ENCODE assay signal across 1 cellular context in genomic region chr2:231708050-231708772, GRCh38.
TF ChIP-seq lines count a peak whose summit lies in the region.

A gene with protein sequence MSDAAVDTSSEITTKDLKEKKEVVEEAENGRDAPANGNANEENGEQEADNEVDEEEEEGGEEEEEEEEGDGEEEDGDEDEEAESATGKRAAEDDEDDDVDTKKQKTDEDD (plus strand): TSS chr2:231708525. CDS start chr2:231708707, 182 bp downstream.

TF ChIP-seq in HepG2, 621 proteins besides CTCF, POLR2A, EP300 and RAD21 (continued from another document and continues in another):
- TF ChIP-seq, protein P1, sequence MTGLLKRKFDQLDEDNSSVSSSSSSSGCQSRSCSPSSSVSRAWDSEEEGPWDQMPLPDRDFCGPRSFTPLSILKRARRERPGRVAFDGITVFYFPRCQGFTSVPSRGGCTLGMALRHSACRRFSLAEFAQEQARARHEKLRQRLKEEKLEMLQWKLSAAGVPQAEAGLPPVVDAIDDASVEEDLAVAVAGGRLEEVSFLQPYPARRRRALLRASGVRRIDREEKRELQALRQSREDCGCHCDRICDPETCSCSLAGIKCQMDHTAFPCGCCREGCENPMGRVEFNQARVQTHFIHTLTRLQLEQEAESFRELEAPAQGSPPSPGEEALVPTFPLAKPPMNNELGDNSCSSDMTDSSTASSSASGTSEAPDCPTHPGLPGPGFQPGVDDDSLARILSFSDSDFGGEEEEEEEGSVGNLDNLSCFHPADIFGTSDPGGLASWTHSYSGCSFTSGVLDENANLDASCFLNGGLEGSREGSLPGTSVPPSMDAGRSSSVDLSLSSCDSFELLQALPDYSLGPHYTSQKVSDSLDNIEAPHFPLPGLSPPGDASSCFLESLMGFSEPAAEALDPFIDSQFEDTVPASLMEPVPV (CRISPR knock-in tag; IDR thresholded peaks at IDR 0.05) = peak; percentile 76
- TF ChIP-seq RORA (CRISPR knock-in tag; IDR thresholded peaks at IDR 0.05) = no peak
- TF ChIP-seq, protein P2, sequence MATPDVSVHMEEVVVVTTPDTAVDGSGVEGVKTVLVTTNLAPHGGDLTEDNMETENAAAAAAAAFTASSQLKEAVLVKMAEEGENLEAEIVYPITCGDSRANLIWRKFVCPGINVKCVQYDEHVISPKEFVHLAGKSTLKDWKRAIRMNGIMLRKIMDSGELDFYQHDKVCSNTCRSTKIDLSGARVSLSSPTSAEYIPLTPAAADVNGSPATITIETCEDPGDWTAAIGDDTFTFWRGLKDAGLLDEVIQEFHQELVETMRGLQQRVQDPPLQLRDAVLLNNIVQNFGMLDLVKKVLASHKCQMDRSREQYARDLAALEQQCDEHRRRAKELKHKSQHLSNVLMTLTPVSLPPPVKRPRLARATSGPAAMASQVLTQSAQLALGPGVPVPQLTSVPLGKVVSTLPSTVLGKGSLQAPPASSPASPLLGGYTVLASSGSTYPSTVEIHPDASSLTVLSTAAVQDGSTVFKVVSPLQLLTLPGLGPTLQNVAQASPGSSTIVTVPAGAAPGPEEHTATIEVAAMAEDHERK (CRISPR knock-in tag; IDR thresholded peaks at IDR 0.05; ENCODE audit: low read depth) = no peak
- TF ChIP-seq ZFP41 (CRISPR knock-in tag; IDR thresholded peaks at IDR 0.05; ENCODE audit: borderline replicate concordance) = peak; percentile 53; the same call in 1 of the 2 replicates
- peak; percentile 99 for TF ChIP-seq POLR2G (IDR thresholded peaks at IDR 0.05; ENCODE audit: low read depth, low read length)
- peak; percentile 58 for TF ChIP-seq HNRNPLL (IDR thresholded peaks at IDR 0.05; ENCODE audit: low read depth, low read length, poor library complexity, severe bottlenecking)
- TF ChIP-seq ZNF329 (CRISPR knock-in tag; IDR thresholded peaks at IDR 0.05; ENCODE audit: low read depth) = peak; percentile 70
- TF ChIP-seq ZNF138 (CRISPR knock-in tag; IDR thresholded peaks at IDR 0.05; ENCODE audit: low read depth) = peak; percentile 40; the same call in 1 of the 2 replicates
- peak; percentile 18 for TF ChIP-seq U2AF1 (optimal IDR thresholded peaks at IDR 0.05; ENCODE audit: low read depth, low read length)
- TF ChIP-seq ZSCAN5A (CRISPR knock-in tag; IDR thresholded peaks at IDR 0.05; ENCODE audit: borderline replicate concordance) = 0 out of 2 replicates have a peak, but pooled peaks have one; percentile 56
- 0 out of 2 replicates have a peak, but pooled peaks have one; percentile 47 for TF ChIP-seq ZNF264 (CRISPR knock-in tag; IDR thresholded peaks at IDR 0.05)
- TF ChIP-seq NR0B2 (CRISPR knock-in tag; IDR thresholded peaks at IDR 0.05) = peak; percentile 59; the same call in 1 of the 2 replicates
- peak; percentile 78; the same call in 1 of the 2 replicates for TF ChIP-seq E2F5 (CRISPR knock-in tag; conservative IDR thresholded peaks at IDR 0.05)
- TF ChIP-seq, protein P3, sequence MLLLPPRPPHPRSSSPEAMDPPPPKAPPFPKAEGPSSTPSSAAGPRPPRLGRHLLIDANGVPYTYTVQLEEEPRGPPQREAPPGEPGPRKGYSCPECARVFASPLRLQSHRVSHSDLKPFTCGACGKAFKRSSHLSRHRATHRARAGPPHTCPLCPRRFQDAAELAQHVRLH (CRISPR knock-in tag; IDR thresholded peaks at IDR 0.05; ENCODE audit: borderline replicate concordance, low read depth) = peak; percentile 91; the same call in 1 of the 2 replicates
- 0 out of 2 replicates have a peak, but pooled peaks have one; percentile 41 for TF ChIP-seq ZNF556 (CRISPR knock-in tag; IDR thresholded peaks at IDR 0.05; ENCODE audit: borderline replicate concordance)
- TF ChIP-seq, protein P4, sequence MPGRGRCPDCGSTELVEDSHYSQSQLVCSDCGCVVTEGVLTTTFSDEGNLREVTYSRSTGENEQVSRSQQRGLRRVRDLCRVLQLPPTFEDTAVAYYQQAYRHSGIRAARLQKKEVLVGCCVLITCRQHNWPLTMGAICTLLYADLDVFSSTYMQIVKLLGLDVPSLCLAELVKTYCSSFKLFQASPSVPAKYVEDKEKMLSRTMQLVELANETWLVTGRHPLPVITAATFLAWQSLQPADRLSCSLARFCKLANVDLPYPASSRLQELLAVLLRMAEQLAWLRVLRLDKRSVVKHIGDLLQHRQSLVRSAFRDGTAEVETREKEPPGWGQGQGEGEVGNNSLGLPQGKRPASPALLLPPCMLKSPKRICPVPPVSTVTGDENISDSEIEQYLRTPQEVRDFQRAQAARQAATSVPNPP (CRISPR knock-in tag; IDR thresholded peaks at IDR 0.05) = peak; percentile 65; the same call in 1 of the 2 replicates
- 0 out of 2 replicates have a peak, but pooled peaks have one; percentile 42 for TF ChIP-seq ZNF235 (CRISPR knock-in tag; IDR thresholded peaks at IDR 0.05; ENCODE audit: borderline replicate concordance)
- peak; percentile 55; the same call in 1 of the 2 replicates for TF ChIP-seq GATAD1 (CRISPR knock-in tag; IDR thresholded peaks at IDR 0.05)
- peak; percentile 68 for TF ChIP-seq ZNF446 (CRISPR knock-in tag; IDR thresholded peaks at IDR 0.05)
- 0 out of 2 replicates have a peak, but pooled peaks have one; percentile 79 for TF ChIP-seq ISX (CRISPR knock-in tag; conservative IDR thresholded peaks at IDR 0.05)
- TF ChIP-seq ZNF761 (CRISPR knock-in tag; conservative IDR thresholded peaks at IDR 0.05) = peak; percentile 34; the same call in 1 of the 2 replicates
- peak; percentile 14 for TF ChIP-seq FOXA3 (CRISPR knock-in tag; IDR thresholded peaks at IDR 0.05)
- peak; percentile 100 for TF ChIP-seq SOX5 (CRISPR knock-in tag; IDR thresholded peaks at IDR 0.05; ENCODE audit: borderline replicate concordance)
- TF ChIP-seq SP1 (IDR thresholded peaks at IDR 0.05) = no peak
- peak; percentile 56 for TF ChIP-seq SP1 (CRISPR knock-in tag; IDR thresholded peaks at IDR 0.05)
- TF ChIP-seq ZNF605 (CRISPR knock-in tag; IDR thresholded peaks at IDR 0.05) = peak; percentile 92
- peak; percentile 82; the same call in 1 of the 2 replicates for TF ChIP-seq ZNF558 (CRISPR knock-in tag; IDR thresholded peaks at IDR 0.05; ENCODE audit: borderline replicate concordance)
- TF ChIP-seq ZNF704 (CRISPR knock-in tag; IDR thresholded peaks at IDR 0.05; ENCODE audit: borderline replicate concordance) = peak; percentile 85; the same call in 1 of the 2 replicates
- TF ChIP-seq, protein P5, sequence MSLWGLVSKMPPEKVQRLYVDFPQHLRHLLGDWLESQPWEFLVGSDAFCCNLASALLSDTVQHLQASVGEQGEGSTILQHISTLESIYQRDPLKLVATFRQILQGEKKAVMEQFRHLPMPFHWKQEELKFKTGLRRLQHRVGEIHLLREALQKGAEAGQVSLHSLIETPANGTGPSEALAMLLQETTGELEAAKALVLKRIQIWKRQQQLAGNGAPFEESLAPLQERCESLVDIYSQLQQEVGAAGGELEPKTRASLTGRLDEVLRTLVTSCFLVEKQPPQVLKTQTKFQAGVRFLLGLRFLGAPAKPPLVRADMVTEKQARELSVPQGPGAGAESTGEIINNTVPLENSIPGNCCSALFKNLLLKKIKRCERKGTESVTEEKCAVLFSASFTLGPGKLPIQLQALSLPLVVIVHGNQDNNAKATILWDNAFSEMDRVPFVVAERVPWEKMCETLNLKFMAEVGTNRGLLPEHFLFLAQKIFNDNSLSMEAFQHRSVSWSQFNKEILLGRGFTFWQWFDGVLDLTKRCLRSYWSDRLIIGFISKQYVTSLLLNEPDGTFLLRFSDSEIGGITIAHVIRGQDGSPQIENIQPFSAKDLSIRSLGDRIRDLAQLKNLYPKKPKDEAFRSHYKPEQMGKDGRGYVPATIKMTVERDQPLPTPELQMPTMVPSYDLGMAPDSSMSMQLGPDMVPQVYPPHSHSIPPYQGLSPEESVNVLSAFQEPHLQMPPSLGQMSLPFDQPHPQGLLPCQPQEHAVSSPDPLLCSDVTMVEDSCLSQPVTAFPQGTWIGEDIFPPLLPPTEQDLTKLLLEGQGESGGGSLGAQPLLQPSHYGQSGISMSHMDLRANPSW (CRISPR knock-in tag; IDR thresholded peaks at IDR 0.05; ENCODE audit: borderline replicate concordance) = peak; percentile 58; the same call in 1 of the 2 replicates
- peak; percentile 68; the same call in 1 of the 2 replicates for TF ChIP-seq ARID2 (CRISPR knock-in tag; IDR thresholded peaks at IDR 0.05; ENCODE audit: borderline replicate concordance)
- peak; percentile 87 for TF ChIP-seq RBM39 (IDR thresholded peaks at IDR 0.05; ENCODE audit: low read depth, low read length, poor library complexity, severe bottlenecking)
- no peak for TF ChIP-seq TCF12 (IDR thresholded peaks at IDR 0.05)
- TF ChIP-seq TCF12 (CRISPR knock-in tag; IDR thresholded peaks at IDR 0.05) = 0 out of 2 replicates have a peak, but pooled peaks have one; percentile 23
- TF ChIP-seq TOPORS (CRISPR knock-in tag; IDR thresholded peaks at IDR 0.05) = peak; percentile 93
- 0 out of 2 replicates have a peak, but pooled peaks have one; percentile 42 for TF ChIP-seq MED13 (CRISPR knock-in tag; IDR thresholded peaks at IDR 0.05)
- TF ChIP-seq ZNF788 (CRISPR knock-in tag; IDR thresholded peaks at IDR 0.05; ENCODE audit: borderline replicate concordance) = peak; percentile 86
- TF ChIP-seq, protein P6, sequence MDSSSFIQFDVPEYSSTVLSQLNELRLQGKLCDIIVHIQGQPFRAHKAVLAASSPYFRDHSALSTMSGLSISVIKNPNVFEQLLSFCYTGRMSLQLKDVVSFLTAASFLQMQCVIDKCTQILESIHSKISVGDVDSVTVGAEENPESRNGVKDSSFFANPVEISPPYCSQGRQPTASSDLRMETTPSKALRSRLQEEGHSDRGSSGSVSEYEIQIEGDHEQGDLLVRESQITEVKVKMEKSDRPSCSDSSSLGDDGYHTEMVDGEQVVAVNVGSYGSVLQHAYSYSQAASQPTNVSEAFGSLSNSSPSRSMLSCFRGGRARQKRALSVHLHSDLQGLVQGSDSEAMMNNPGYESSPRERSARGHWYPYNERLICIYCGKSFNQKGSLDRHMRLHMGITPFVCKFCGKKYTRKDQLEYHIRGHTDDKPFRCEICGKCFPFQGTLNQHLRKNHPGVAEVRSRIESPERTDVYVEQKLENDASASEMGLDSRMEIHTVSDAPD (CRISPR knock-in tag; IDR thresholded peaks at IDR 0.05) = peak; percentile 84; the same call in 1 of the 2 replicates
- peak; percentile 40; the same call in 1 of the 2 replicates for TF ChIP-seq RXRA (CRISPR knock-in tag; IDR thresholded peaks at IDR 0.05)
- 0 out of 2 replicates have a peak, but pooled peaks have one; percentile 68 for TF ChIP-seq ZNF780A (CRISPR knock-in tag; IDR thresholded peaks at IDR 0.05)
- TF ChIP-seq NFYB (CRISPR knock-in tag; IDR thresholded peaks at IDR 0.05) = peak; percentile 94
- TF ChIP-seq SALL1 (CRISPR knock-in tag; IDR thresholded peaks at IDR 0.05) = peak; percentile 74
- peak; percentile 74 for TF ChIP-seq HINFP (CRISPR knock-in tag; IDR thresholded peaks at IDR 0.05; ENCODE audit: low read depth)
- TF ChIP-seq ZNF747 (CRISPR knock-in tag; IDR thresholded peaks at IDR 0.05; ENCODE audit: borderline replicate concordance) = peak; percentile 40; the same call in 1 of the 2 replicates
- peak; percentile 48; the same call in 1 of the 2 replicates for TF ChIP-seq ELF1 (CRISPR knock-in tag; IDR thresholded peaks at IDR 0.05)
- peak; percentile 93; the same call in 1 of the 2 replicates for TF ChIP-seq NRL (CRISPR knock-in tag; IDR thresholded peaks at IDR 0.05; ENCODE audit: borderline replicate concordance)
- TF ChIP-seq CREB3 (CRISPR knock-in tag; IDR thresholded peaks at IDR 0.05) = 0 out of 2 replicates have a peak, but pooled peaks have one; percentile 57
